ENCODE assay signal across 34 cellular contexts in genomic region chr6:50330347-50330746, GRCh38.
DNase-seq lines count a peak whose midpoint lies in the region; ATAC-seq, FAIRE-seq and TF ChIP-seq lines count a peak whose summit lies in the region.
"Had no signal": no experiment of that assay in that cellular context is flagged by ENCODE, and none has a peak within 500 bp of the region (broad histone marks: within the 10 kb centered on the region; RNA-seq: fewer than 3 reads in every experiment).

No MANE protein-coding gene starts in this region.

- dilution Hi-C loops in IMR-90 (cut with HindIII; ENCODE audit: low sequenced_read_pairs, unreplicated experiment): no loop called here

- FAIRE-seq in HepG2 (lab: Jason Lieb, UNC): no peak
- no peak for FAIRE-seq in A549 (lab: Jason Lieb, UNC)
- no peak for FAIRE-seq in K562 (lab: Jason Lieb, UNC)
- no peak for FAIRE-seq in RCC 7860 (lab: Jason Lieb, UNC)
- FAIRE-seq: A204.1, D721Med had no signal

- ATAC-seq in HepG2 (no peak), right lobe of liver (no peak), A549 (no peak), IMR-90 (ENCODE audit: low read depth) (no peak), K562 (no peak), GM21360 (IDR thresholded peaks at IDR 0.05; ENCODE audit: unreplicated experiment) (no peak)
- ATAC-seq: CD8-positive, alpha-beta T cell had no signal

- H2BK20ac ChIP-seq in IMR-90 (ENCODE audit: low read depth, low read length): no peak overlapping the region

- no peak overlapping the region for H2AK5ac ChIP-seq in IMR-90 (ENCODE audit: low read depth, low read length)

- H3K4me2 ChIP-seq in HepG2 (ENCODE audit: low read depth, low read length): no peak overlapping the region
- H3K4me2 ChIP-seq in A549: no peak overlapping the region
- H3K4me2 ChIP-seq in IMR-90 (ENCODE audit: low read depth, low read length): no peak overlapping the region
- H3K4me2 ChIP-seq in K562 (ENCODE audit: insufficient read depth, low read length): no peak overlapping the region
- H3K4me2 ChIP-seq: BLaER1; BLaER1 treated with 17β-estradiol and CSF1 and Interleukin-3, amounts not matched to agents 10 nM and 100 nM had no signal

- POLR2A ChIA-PET in HepG2 (lab: Yijun Ruan, JAX): no interaction called here
- POLR2A ChIA-PET in A549 (lab: Yijun Ruan, JAX): no interaction called here
- POLR2A ChIA-PET in IMR-90 (lab: Charles Lee; ENCODE audit: unreplicated experiment): no interaction called here
- POLR2A ChIA-PET in K562 (lab: Yijun Ruan, JAX): no interaction called here

- CTCF ChIA-PET in HepG2 (lab: Yijun Ruan, JAX; ENCODE audit: low intra/inter-chr PET ratio, low total read pairs) (no interaction called here), A549 (lab: Yijun Ruan, JAX) (no interaction called here), IMR-90 (lab: Yijun Ruan, JAX) (no interaction called here), K562 (lab: Yijun Ruan, JAX; ENCODE audit: low intra/inter-chr PET ratio) (no interaction called here)

- H3K9ac ChIP-seq in HepG2 (ENCODE audit: insufficient read depth, low read depth, low read length) (no peak overlapping the region), IMR-90 (ENCODE audit: low read depth, low read length) (no peak overlapping the region), K562 (ENCODE audit: insufficient read depth in 1 of 2, low read depth in 2 of 2, low read length in 2 of 2) (no peak overlapping the region)
- H3K9ac ChIP-seq: BLaER1; BLaER1 treated with 17β-estradiol and CSF1 and Interleukin-3, amounts not matched to agents 10 nM and 100 nM had no signal

- H3K23ac ChIP-seq in IMR-90 (ENCODE audit: low read depth, low read length): no peak overlapping the region

- in situ Hi-C loops in HepG2 (cut with HindIII; ENCODE audit: extremely low pct_ligation_motif_present, low pct_unique_long_range_greater_than_20kb): no loop called here
- in situ Hi-C loops in IMR-90 (cut with MboI; ENCODE audit: low sequenced_read_pairs): no loop called here
- in situ Hi-C loops in K562 (cut with MboI): no loop called here

- H3K36me3 ChIP-seq in HepG2 (replicated peaks in 1 of 2; ENCODE audit: control insufficient read depth in 1 of 2, insufficient read depth in 2 of 2, low read length in 2 of 2) (no peaks in the 10 kb centered on the region), right lobe of liver (no peaks in the 10 kb centered on the region), IMR-90 (ENCODE audit: control insufficient read depth, insufficient read depth, low read length) (no peaks in the 10 kb centered on the region), K562 (ENCODE audit: control insufficient read depth, insufficient read depth, low read length) (no peaks in the 10 kb centered on the region)
- H3K36me3 ChIP-seq: BE2C; BLaER1; BLaER1 treated with 17β-estradiol and CSF1 and Interleukin-3, amounts not matched to agents 10 nM and 100 nM had no signal

- H2BK120ac ChIP-seq in IMR-90 (ENCODE audit: low read depth, low read length): no peak overlapping the region

- H3K56ac ChIP-seq in IMR-90 (ENCODE audit: extremely low read depth, insufficient read depth, low read length): no peak overlapping the region

- no peak for TF ChIP-seq CTCF in HepG2 (CRISPR knock-in tag; IDR thresholded peaks at IDR 0.05)
- no peak for TF ChIP-seq CTCF in right lobe of liver (IDR thresholded peaks at IDR 0.05)
- TF ChIP-seq CTCF in A549 (IDR thresholded peaks at IDR 0.05): no peak
- TF ChIP-seq CTCF in IMR-90 (conservative IDR thresholded peaks at IDR 0.05; ENCODE audit: low read depth, low read length): no peak
- no peak for TF ChIP-seq CTCF in K562 (IDR thresholded peaks at IDR 0.05 in 2 of 3, conservative IDR thresholded peaks at IDR 0.05 in 1 of 3; ENCODE audit: insufficient read depth in 2 of 3, low read depth in 1 of 3, low read length in 3 of 3)

- H3K9me3 ChIP-seq in HepG2 (ENCODE audit: low read length) (peaks cover 22% of the 10 kb centered on the region), right lobe of liver (no peaks in the 10 kb centered on the region), A549 (no peaks in the 10 kb centered on the region), IMR-90 (ENCODE audit: control insufficient read depth, insufficient read depth, low read length) (peaks cover 2% of the 10 kb centered on the region; the same call in 1 of the 2 replicates), K562 (replicated peaks; ENCODE audit: control insufficient read depth, insufficient read depth, low read depth, low read length) (peaks cover 3% of the 10 kb centered on the region; the same call in 1 of the 2 replicates)
- H3K9me3 ChIP-seq: BE2C, Caco-2 had no signal

- H2AFZ ChIP-seq in HepG2 (ENCODE audit: low read length) (no peak overlapping the region), IMR-90 (replicated peaks; ENCODE audit: low read length, poor library complexity) (no peak overlapping the region), K562 (ENCODE audit: low read depth, low read length) (no peak overlapping the region)

- H4K20me1 ChIP-seq in HepG2 (ENCODE audit: insufficient read depth, low read length) (no peaks in the 10 kb centered on the region), IMR-90 (ENCODE audit: insufficient read depth, low read length) (no peaks in the 10 kb centered on the region), K562 (replicated peaks; ENCODE audit: control insufficient read depth, insufficient read depth, low read length) (no peaks in the 10 kb centered on the region)
- H4K20me1 ChIP-seq: BLaER1; BLaER1 treated with 17β-estradiol and CSF1 and Interleukin-3, amounts not matched to agents 10 nM and 100 nM had no signal

- no peak overlapping the region for H3K4ac ChIP-seq in IMR-90 (ENCODE audit: low read depth, low read length)

- WGBS in HepG2 (ENCODE audit: low lambda C conversion rate): 2% methylated on average over 2 of the region's 2 CpGs
- WGBS in right lobe of liver (ENCODE audit: insufficient coverage, low coverage, low lambda C conversion rate, missing lambda C conversion rate): 39% methylated on average over 2 of the region's 2 CpGs
- WGBS in A549 (ENCODE audit: missing lambda C conversion rate): 5% methylated on average over 2 of the region's 2 CpGs
- WGBS in IMR-90 (ENCODE audit: extremely low coverage in 2 of 2, insufficient read length in 1 of 2), 2 experiments: no CpG with 5 or more reads among the region's 2 CpGs
- WGBS in K562 (ENCODE audit: insufficient coverage, low coverage, missing lambda C conversion rate): 0% methylated on average over 2 of the region's 2 CpGs

- no peak for DNase-seq in HepG2 (ENCODE audit: low spot score)
- DNase-seq in right lobe of liver: no peak
- DNase-seq in A549 (ENCODE audit: low read depth in 1 of 2, low spot score in 1 of 2): no peak
- no peak for DNase-seq in IMR-90
- DNase-seq in K562 (ENCODE audit: extremely low read depth in 1 of 4, low spot score in 3 of 4): no peak
- DNase-seq in RCC 7860 (ENCODE audit: low spot score): no peak
- no peak for DNase-seq in OCI-M1 (lab: John Stamatoyannopoulos, UW)
- DNase-seq: 8988T; ACHN; AML-193; BE2C; C1 segment of cervical spinal cord; Caco-2; Calu3; CD4-positive, alpha-beta memory T cell; CD4-positive, alpha-beta T cell; CD4-positive, CD25-positive, alpha-beta regulatory T cell; CD8-positive, alpha-beta memory T cell; CD8-positive, alpha-beta T cell; COR-L47; DMS 273 treated with DMSO at 0.1 percent for 48 hours; DMS153; DMS53; DMS79; DMS79 treated with DMSO at 0.1 percent for 48 hours; DND-41; EL had no signal

- no TSS peak for BruUV-seq in HepG2 (replicated peaks; lab: Mats Ljungman, UMichigan)
- BruUV-seq in IMR-90 (replicated peaks; lab: Mats Ljungman, UMichigan): no TSS peak
- BruUV-seq in K562 (replicated peaks; lab: Mats Ljungman, UMichigan): no TSS peak

- H2AK9ac ChIP-seq in IMR-90 (replicated peaks; ENCODE audit: low read depth, low read length, poor library complexity): no peak overlapping the region

- H4K8ac ChIP-seq in IMR-90 (ENCODE audit: low read depth in 2 of 2, low read length in 2 of 2): no peak overlapping the region

- no peak overlapping the region for H2BK15ac ChIP-seq in IMR-90 (ENCODE audit: low read depth, low read length)

- TF ChIP-seq RAD21 in HepG2 (CRISPR knock-in tag; IDR thresholded peaks at IDR 0.05) (no peak), A549 (conservative IDR thresholded peaks at IDR 0.05 in 1 of 2, IDR thresholded peaks at IDR 0.05 in 1 of 2) (no peak), IMR-90 (IDR thresholded peaks at IDR 0.05; ENCODE audit: low read length) (no peak), K562 (CRISPR knock-in tag; conservative IDR thresholded peaks at IDR 0.05 in 1 of 2, IDR thresholded peaks at IDR 0.05 in 1 of 2) (no peak)

- no peaks in the 10 kb centered on the region for H3K79me1 ChIP-seq in IMR-90 (ENCODE audit: low read depth in 1 of 2, low read length in 2 of 2)

- no peaks in the 10 kb centered on the region for H3K4me1 ChIP-seq in HepG2 (ENCODE audit: insufficient read depth, low read length)
- no peaks in the 10 kb centered on the region for H3K4me1 ChIP-seq in right lobe of liver
- H3K4me1 ChIP-seq in A549: no peaks in the 10 kb centered on the region
- H3K4me1 ChIP-seq in IMR-90 (ENCODE audit: control insufficient read depth, insufficient read depth, low read length): no peaks in the 10 kb centered on the region
- no peaks in the 10 kb centered on the region for H3K4me1 ChIP-seq in K562 (replicated peaks in 1 of 2; ENCODE audit: control insufficient read depth in 2 of 2, insufficient read depth in 2 of 2, low read length in 2 of 2)
- H3K4me1 ChIP-seq: BE2C; BLaER1; BLaER1 treated with 17β-estradiol and CSF1 and Interleukin-3, amounts not matched to agents 10 nM and 100 nM; Caco-2 had no signal

- H4K91ac ChIP-seq in IMR-90 (ENCODE audit: insufficient read depth, low read depth, low read length): no peak overlapping the region

- H3K4me3 ChIP-seq in HepG2 (replicated peaks in 1 of 3; ENCODE audit: insufficient read depth in 1 of 3, low read depth in 2 of 3, low read length in 3 of 3) (no peak overlapping the region), right lobe of liver (no peak overlapping the region), A549 (no peak overlapping the region), IMR-90 (ENCODE audit: insufficient read depth, low read depth, low read length) (no peak overlapping the region), K562 (no peak overlapping the region)
- H3K4me3 ChIP-seq: BLaER1; BLaER1 treated with 17β-estradiol and CSF1 and Interleukin-3, amounts not matched to agents 10 nM and 100 nM had no signal

- no peaks in the 10 kb centered on the region for H3K9me1 ChIP-seq in IMR-90 (ENCODE audit: insufficient read depth, low read length)
- H3K9me1 ChIP-seq in K562 (ENCODE audit: control insufficient read depth, insufficient read depth, low read length): no peaks in the 10 kb centered on the region

- no peak for TF ChIP-seq EP300 in HepG2 (IDR thresholded peaks at IDR 0.05; ENCODE audit: low read depth in 2 of 2, low read length in 2 of 2)
- TF ChIP-seq EP300 in HepG2 (CRISPR knock-in tag; IDR thresholded peaks at IDR 0.05; ENCODE audit: borderline replicate concordance): no peak
- TF ChIP-seq EP300 in A549 (IDR thresholded peaks at IDR 0.05): no peak
- no peak for TF ChIP-seq EP300 in K562 (IDR thresholded peaks at IDR 0.05; ENCODE audit: low read length)

- intact Hi-C loops in HepG2 (cut with micrococcal nuclease; ENCODE audit: unreplicated experiment): no loop called here
- intact Hi-C loops in right lobe of liver (cut with DNase I): no loop called here
- intact Hi-C loops in IMR-90 (cut with micrococcal nuclease): no loop called here
- intact Hi-C loops in K562 (cut with micrococcal nuclease): no loop called here

- no peak overlapping the region for H3K14ac ChIP-seq in IMR-90 (replicated peaks; ENCODE audit: low read depth, low read length)

- H4K5ac ChIP-seq in IMR-90 (ENCODE audit: low read depth, low read length): no peak overlapping the region

- TF ChIP-seq POLR2A in HepG2 (IDR thresholded peaks at IDR 0.05; ENCODE audit: insufficient read depth in 1 of 2, low read depth in 2 of 2, low read length in 2 of 2) (no peak), right lobe of liver (IDR thresholded peaks at IDR 0.05) (no peak), A549 (IDR thresholded peaks at IDR 0.05; ENCODE audit: low read length) (no peak), IMR-90 (IDR thresholded peaks at IDR 0.05; ENCODE audit: low read depth, low read length) (no peak), K562 (conservative IDR thresholded peaks at IDR 0.05) (no peak)

- no peak overlapping the region for H2BK5ac ChIP-seq in IMR-90 (ENCODE audit: low read depth, low read length, poor library complexity, severe bottlenecking)

- H3K18ac ChIP-seq in IMR-90 (ENCODE audit: low read depth, low read length): no peak overlapping the region

- H3K27ac ChIP-seq in HepG2 (ENCODE audit: extremely low read length, insufficient read depth, low read length): no peak overlapping the region
- no peak overlapping the region for H3K27ac ChIP-seq in right lobe of liver
- H3K27ac ChIP-seq in A549: no peak overlapping the region
- no peak overlapping the region for H3K27ac ChIP-seq in IMR-90 (ENCODE audit: insufficient read depth, low read length)
- no peak overlapping the region for H3K27ac ChIP-seq in K562 (ENCODE audit: extremely low read depth, low read depth, low read length)
- H3K27ac ChIP-seq: 22Rv1; BLaER1; BLaER1 treated with 17β-estradiol and CSF1 and Interleukin-3, amounts not matched to agents 10 nM and 100 nM; C4-2B had no signal

- H3K79me2 ChIP-seq in HepG2 (ENCODE audit: insufficient read depth, low read length) (no peaks in the 10 kb centered on the region), K562 (ENCODE audit: control insufficient read depth, insufficient read depth, low read length) (no peaks in the 10 kb centered on the region)

- H3K27me3 ChIP-seq in HepG2 (ENCODE audit: control insufficient read depth in 1 of 2, insufficient read depth in 2 of 2, low read length in 2 of 2): no peaks in the 10 kb centered on the region
- no peaks in the 10 kb centered on the region for H3K27me3 ChIP-seq in right lobe of liver
- no peaks in the 10 kb centered on the region for H3K27me3 ChIP-seq in IMR-90 (ENCODE audit: control insufficient read depth, insufficient read depth, low read length)
- no peaks in the 10 kb centered on the region for H3K27me3 ChIP-seq in K562 (ENCODE audit: control insufficient read depth in 2 of 2, insufficient read depth in 2 of 2, low read length in 2 of 2)
- H3K27me3 ChIP-seq: BE2C; BLaER1; BLaER1 treated with 17β-estradiol and CSF1 and Interleukin-3, amounts not matched to agents 10 nM and 100 nM had no signal

Comparison
In these comparisons a context has a peak if more than half of its experiments do, and no peak if none do; other contexts are left out.
1. Of the 241 proteins assayed by ChIP-seq in both HepG2 and K562: peak only in HepG2: MAFF and MAFK; only in K562: none; in both: none; in neither: 239.